Comparison of ENCODE assay signal across 8 cellular contexts in genomic region chr4:185839204-185839712, GRCh38. TPM values are rescaled to one million over a fixed set of nuclear protein-coding genes. Genes with fewer than 3 reads are reported as not detected.
DNase-seq lines count a peak whose midpoint lies in the region; ATAC-seq, FAIRE-seq and TF ChIP-seq lines count a peak whose summit lies in the region.

No MANE protein-coding gene starts in this region.

- peaks cover 0 to 31% (median 22%) of the 10 kb centered on the region in 3 donors for H3K4me1 ChIP-seq in esophagus squamous epithelium

- 23 to 35% methylated on average over 9 of the region's 9 CpGs for WGBS in esophagus squamous epithelium, 2 donors

- peak overlapping the region; percentile 51 to 86 (median 76) for H3K27ac ChIP-seq in esophagus squamous epithelium

- H3K27ac Mint-ChIP-seq in neural crest cell (ENCODE audit: unreplicated experiment): no peak overlapping the region
- H3K27ac Mint-ChIP-seq in effector memory CD8-positive, alpha-beta T cell: no peak overlapping the region

- peaks cover under 1% of the 10 kb centered on the region for H3K4me1 Mint-ChIP-seq in neural crest cell
- H3K4me1 Mint-ChIP-seq in effector memory CD8-positive, alpha-beta T cell (ENCODE audit: low read depth in 2 of 2): no peaks in the 10 kb centered on the region

- H3K4me3 Mint-ChIP-seq in neural crest cell: no peak overlapping the region
- no peak overlapping the region for H3K4me3 Mint-ChIP-seq in effector memory CD8-positive, alpha-beta T cell

- FAIRE-seq in GM19239 (lab: Jason Lieb, UNC): no peak

- DNase-seq in AG09319 (ENCODE audit: extremely low read depth, low read depth) (peak; percentile 51), NCI-H526 treated with DMSO at 0.1 percent for 48 hours (lab: John Stamatoyannopoulos, UW) (peak; percentile 5), esophagus squamous epithelium (lab: John Stamatoyannopoulos, UW) (no peak), neural crest cell (ENCODE audit: low read depth, low spot score) (peak; percentile 17), GM19239 (ENCODE audit: insufficient read length, low spot score) (no peak)
- no peak for DNase-seq in effector memory CD8-positive, alpha-beta T cell

- ATAC-seq in GM21717 (IDR thresholded peaks at IDR 0.05; ENCODE audit: unreplicated experiment) (no peak), GM21576 (IDR thresholded peaks at IDR 0.05; ENCODE audit: unreplicated experiment) (no peak)
- no peak for ATAC-seq in effector memory CD8-positive, alpha-beta T cell (replicated peaks)

- H3K27me3 Mint-ChIP-seq in neural crest cell (ENCODE audit: low read depth): no peaks in the 10 kb centered on the region
- H3K27me3 Mint-ChIP-seq in effector memory CD8-positive, alpha-beta T cell: peaks cover 0 to 9% of the 10 kb centered on the region in 2 donors

- no peak for TF ChIP-seq POLR2A in esophagus squamous epithelium (IDR thresholded peaks at IDR 0.05)

- peaks cover 6% of the 10 kb centered on the region for H3K9me3 Mint-ChIP-seq in neural crest cell
- H3K9me3 Mint-ChIP-seq in effector memory CD8-positive, alpha-beta T cell: peaks cover 0 to 6% of the 10 kb centered on the region in 2 donors

- no peaks in the 10 kb centered on the region for H3K27me3 ChIP-seq in esophagus squamous epithelium

- no peaks in the 10 kb centered on the region for H3K36me3 ChIP-seq in esophagus squamous epithelium

- peak overlapping the region in 1 of 4 donors; percentile 31 for H3K4me3 ChIP-seq in esophagus squamous epithelium

- no peaks in the 10 kb centered on the region for H3K36me3 Mint-ChIP-seq in neural crest cell (ENCODE audit: low read depth)
- no peaks in the 10 kb centered on the region for H3K36me3 Mint-ChIP-seq in effector memory CD8-positive, alpha-beta T cell (ENCODE audit: insufficient read depth)

- no peak for TF ChIP-seq CTCF in AG09319 (IDR thresholded peaks at IDR 0.05; ENCODE audit: low read depth, low read length)
- TF ChIP-seq CTCF in esophagus squamous epithelium (IDR thresholded peaks at IDR 0.05): no peak
- TF ChIP-seq CTCF in neural crest cell (conservative IDR thresholded peaks at IDR 0.05): no peak

- no peaks in the 10 kb centered on the region for H3K9me3 ChIP-seq in esophagus squamous epithelium

- intact Hi-C loops in esophagus squamous epithelium (cut with DNase I): no loop called here

RNA-seq across cellular contexts. Expression of gene SORBS2, which starts 27.3 kb away (rescaled TPM):
- total RNA-seq in esophagus squamous epithelium: 100 to 1,000 TPM in 1 of 4 donors, 10 to 100 TPM in 3; 33.4 to 286 (median 47.6) TPM
- 34.5 and 42.3 TPM in 2 replicates for total RNA-seq in neural crest cell

Comparison
In these comparisons a context has a peak if more than half of its experiments do, and no peak if none do; other contexts are left out.
1. DNase-seq: peak in AG09319 (single experiment), NCI-H526 treated with DMSO at 0.1 percent for 48 hours (single experiment) and neural crest cell (single experiment); none in esophagus squamous epithelium (single experiment), GM19239 (single experiment) and effector memory CD8-positive, alpha-beta T cell (0 of 3).